Comparison of ENCODE assay signal across 13 cellular contexts in the genomic region with DNA sequence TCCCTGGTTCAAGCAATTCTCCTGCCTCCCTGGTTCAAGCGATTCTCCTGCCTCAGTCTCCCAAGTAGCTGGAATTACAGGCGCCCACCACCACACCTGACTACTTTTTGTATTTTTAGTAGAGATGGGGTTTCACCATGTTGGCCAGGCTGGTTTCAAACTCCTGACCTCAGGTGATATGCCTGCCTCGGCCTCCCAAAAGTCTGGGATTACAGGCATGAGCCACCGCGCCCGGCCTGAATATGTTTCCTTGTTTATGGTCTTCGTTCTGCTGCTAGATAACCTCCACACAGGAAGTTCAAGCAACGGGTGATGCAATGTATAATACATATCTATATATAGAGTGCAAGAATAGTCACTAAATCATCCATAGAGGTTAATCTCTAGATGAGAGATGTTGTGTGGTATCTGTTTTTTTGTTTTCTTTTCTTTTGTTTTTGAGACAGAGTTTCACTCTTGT. TPM values are rescaled to one million over a fixed set of nuclear protein-coding genes. Genes with fewer than 3 reads are reported as not detected.
"Had no signal": no experiment of that assay in that cellular context is flagged by ENCODE, and none has a peak within 500 bp of the region (broad histone marks: within the 10 kb centered on the region; RNA-seq: fewer than 3 reads in every experiment).

No MANE protein-coding gene starts in this region.

RNA-seq across cellular contexts. Expression of a gene that starts 20.9 kb away (rescaled TPM):
- total RNA-seq: activated CD4-positive, alpha-beta T cell treated with anti-CD3 and anti-CD28 coated beads, Interleukin-2, amount 10 ng/mL, durations not matched to agents 7 days and 5 days; activated naive CD8-positive, alpha-beta T cell treated with anti-CD3 and anti-CD28 coated beads, Interleukin-2, amount 10 ng/mL, durations not matched to agents 7 days and 5 days; body of pancreas; gastrocnemius medialis; kidney; left lobe of liver; mammary epithelial cell; osteocyte; prostate gland; right atrium auricular region; skeletal muscle tissue; tibial nerve had no signal
- polyA plus RNA-seq: esophagus, mammary epithelial cell had no signal

RNA-seq across cellular contexts. Expression of a gene that starts 25.2 kb away (rescaled TPM):
- total RNA-seq: body of pancreas, gastrocnemius medialis, left lobe of liver, mammary epithelial cell, osteocyte, skeletal muscle tissue had no signal
